16 cellular contexts compared by ENCODE assay signal in genomic region chrX:6778547-6779231, GRCh38.
DNase-seq lines count a peak whose midpoint lies in the region; ATAC-seq and TF ChIP-seq lines count a peak whose summit lies in the region.
"Had no signal": no experiment of that assay in that cellular context is flagged by ENCODE, and none has a peak within 500 bp of the region (broad histone marks: within the 10 kb centered on the region; RNA-seq: fewer than 3 reads in every experiment).

No MANE protein-coding gene starts in this region.

- peaks cover 35% of the 10 kb centered on the region for H3K4me1 Mint-ChIP-seq in neural crest cell
- no peaks in the 10 kb centered on the region for H3K4me1 Mint-ChIP-seq in activated T-helper 2 cell treated with anti-CD3 and anti-CD28 coated beads, Interferon-gamma antibody, Interleukin-2, Interleukin-4, amounts not matched to agents 10 μg/mL and 5 μg/mL and 100 μg/mL, durations not matched to agents 14 hours and 24 hours and 36 hours (ENCODE audit: low read depth)
- H3K4me1 Mint-ChIP-seq: immature natural killer cell had no signal

- no peaks in the 10 kb centered on the region for H3K36me3 Mint-ChIP-seq in neural crest cell (ENCODE audit: low read depth)
- no peaks in the 10 kb centered on the region for H3K36me3 Mint-ChIP-seq in activated T-helper 2 cell treated with anti-CD3 and anti-CD28 coated beads, Interferon-gamma antibody, Interleukin-2, Interleukin-4, amounts not matched to agents 10 μg/mL and 5 μg/mL and 100 μg/mL, durations not matched to agents 14 hours and 24 hours and 36 hours (ENCODE audit: low read depth)
- H3K36me3 Mint-ChIP-seq: immature natural killer cell had no signal

- peak overlapping the region; percentile 87 for H3K4me3 Mint-ChIP-seq in neural crest cell
- no peak overlapping the region for H3K4me3 Mint-ChIP-seq in activated T-helper 2 cell treated with anti-CD3 and anti-CD28 coated beads, Interferon-gamma antibody, Interleukin-2, Interleukin-4, amounts not matched to agents 10 μg/mL and 5 μg/mL and 100 μg/mL, durations not matched to agents 14 hours and 24 hours and 36 hours (ENCODE audit: low read depth)
- H3K4me3 Mint-ChIP-seq: activated naive CD4-positive, alpha-beta T cell treated with anti-CD3 and anti-CD28 coated beads for 36 hours; immature natural killer cell had no signal

- intact Hi-C loops in activated T-helper 2 cell treated with anti-CD3 and anti-CD28 coated beads, Interferon-gamma antibody, Interleukin-2, Interleukin-4, amounts not matched to agents 10 μg/mL and 5 μg/mL and 100 μg/mL, durations not matched to agents 14 hours and 24 hours and 36 hours (cut with micrococcal nuclease), result no loop called here

- DNase-seq in C1 segment of cervical spinal cord (lab: John Stamatoyannopoulos, UW) (peak in 10 of 14 donors; percentile 0 to 60 (median 28)), SK-MEL-5 (ENCODE audit: low read depth, low spot score) (peak; percentile 52), hypothalamus (lab: John Stamatoyannopoulos, UW) (peak in 39 of 51 donors; percentile 1 to 89 (median 18)), neural crest cell (ENCODE audit: low read depth, low spot score) (peak; percentile 52), NCI-H524 treated with DMSO at 0.1 percent for 48 hours (lab: John Stamatoyannopoulos, UW) (no peak), NCI-H1092 treated with DMSO at 0.1 percent for 48 hours (lab: John Stamatoyannopoulos, UW) (no peak)
- DNase-seq in activated T-helper 2 cell treated with anti-CD3 and anti-CD28 coated beads, Interferon-gamma antibody, Interleukin-2, Interleukin-4, amounts not matched to agents 10 μg/mL and 5 μg/mL and 100 μg/mL, durations not matched to agents 14 hours and 24 hours and 36 hours (ENCODE audit: low spot score), result no peak
- DNase-seq: ACHN; activated naive CD4-positive, alpha-beta T cell treated with anti-CD3 and anti-CD28 coated beads for 36 hours; immature natural killer cell; KBM-7; NCI-H146; NCI-H748 treated with DMSO at 0.1 percent for 48 hours; SIG-M5; upper lobe of left lung had no signal

- no peak for ATAC-seq in HG02678 (IDR thresholded peaks at IDR 0.05; ENCODE audit: unreplicated experiment)

- in situ Hi-C loops in SK-MEL-5 (cut with HindIII; ENCODE audit: low pct_unique_long_range_greater_than_20kb, low sequenced_read_pairs), result no loop called here

- no peak for TF ChIP-seq CTCF in neural crest cell (conservative IDR thresholded peaks at IDR 0.05)

- no peaks in the 10 kb centered on the region for H3K27me3 Mint-ChIP-seq in neural crest cell (ENCODE audit: low read depth)
- H3K27me3 Mint-ChIP-seq in activated T-helper 2 cell treated with anti-CD3 and anti-CD28 coated beads, Interferon-gamma antibody, Interleukin-2, Interleukin-4, amounts not matched to agents 10 μg/mL and 5 μg/mL and 100 μg/mL, durations not matched to agents 14 hours and 24 hours and 36 hours (ENCODE audit: low read depth), result no peaks in the 10 kb centered on the region

- H3K27ac Mint-ChIP-seq in neural crest cell (ENCODE audit: unreplicated experiment), result peak overlapping the region; percentile 92
- H3K27ac Mint-ChIP-seq in activated T-helper 2 cell treated with anti-CD3 and anti-CD28 coated beads, Interferon-gamma antibody, Interleukin-2, Interleukin-4, amounts not matched to agents 10 μg/mL and 5 μg/mL and 100 μg/mL, durations not matched to agents 14 hours and 24 hours and 36 hours, result no peak overlapping the region
- H3K27ac Mint-ChIP-seq: activated naive CD4-positive, alpha-beta T cell treated with anti-CD3 and anti-CD28 coated beads for 36 hours; immature natural killer cell had no signal

- peaks cover 4% of the 10 kb centered on the region for H3K9me3 Mint-ChIP-seq in neural crest cell
- no peaks in the 10 kb centered on the region for H3K9me3 Mint-ChIP-seq in activated T-helper 2 cell treated with anti-CD3 and anti-CD28 coated beads, Interferon-gamma antibody, Interleukin-2, Interleukin-4, amounts not matched to agents 10 μg/mL and 5 μg/mL and 100 μg/mL, durations not matched to agents 14 hours and 24 hours and 36 hours
- H3K9me3 Mint-ChIP-seq: activated naive CD4-positive, alpha-beta T cell treated with anti-CD3 and anti-CD28 coated beads for 36 hours had no signal

Comparison
In these comparisons a context has a peak if more than half of its experiments do, and no peak if none do; other contexts are left out.
1. DNase-seq: peak in C1 segment of cervical spinal cord (10 of 14), SK-MEL-5 (single experiment), hypothalamus (39 of 51) and neural crest cell (single experiment); none in NCI-H524 treated with DMSO at 0.1 percent for 48 hours (single experiment), activated T-helper 2 cell treated with anti-CD3 and anti-CD28 coated beads, Interferon-gamma antibody, Interleukin-2, Interleukin-4, amounts not matched to agents 10 μg/mL and 5 μg/mL and 100 μg/mL, durations not matched to agents 14 hours and 24 hours and 36 hours (single experiment) and NCI-H1092 treated with DMSO at 0.1 percent for 48 hours (single experiment).